ENCODE assay signal across 1 cellular context in the genomic region with DNA sequence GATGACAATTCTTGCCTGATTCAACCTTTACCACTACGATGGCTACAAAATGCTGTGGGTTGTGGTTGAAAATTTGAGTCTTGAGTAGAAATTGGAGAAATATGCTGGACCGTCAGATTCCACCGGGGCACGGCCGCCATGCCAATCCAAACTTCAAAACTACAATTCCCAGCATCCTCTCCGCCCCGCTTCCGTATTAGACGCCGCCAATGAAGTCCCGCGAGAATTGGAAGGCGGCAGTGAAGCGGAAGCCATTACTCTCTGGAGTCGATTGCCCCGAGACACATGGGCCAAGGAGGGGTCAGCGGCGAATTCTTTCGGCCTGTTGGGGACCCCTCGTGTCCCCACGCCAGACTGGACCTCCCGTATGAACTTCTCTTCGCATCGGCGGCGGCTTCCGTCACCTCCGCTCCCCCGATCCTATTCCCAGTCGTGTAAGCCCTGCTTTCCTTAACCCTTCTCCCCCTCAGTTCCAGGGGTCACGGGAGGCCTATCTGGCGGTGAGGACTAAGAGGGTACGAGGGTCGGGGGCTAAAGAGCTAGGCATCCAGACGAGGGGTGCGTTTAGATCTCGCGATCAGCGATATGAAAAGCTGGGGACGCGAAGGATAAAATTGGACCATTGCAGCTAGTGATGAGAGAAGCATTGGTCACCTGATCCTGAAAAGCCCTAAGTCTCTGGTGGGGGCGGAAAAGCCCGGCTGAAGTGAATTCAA.
A peak's percentile ranks its signal among the peaks of the same experiment; 100 is the strongest.
TF ChIP-seq lines count a peak whose summit lies in the region.

A gene (plus strand): TSS at position 239 of the 716 bp plus-strand sequence. CDS start 15,620 bp downstream, outside the sequence.

TF ChIP-seq in HepG2, 621 proteins besides CTCF, POLR2A, EP300 and RAD21 (continued from another document and continues in another):
- TF ChIP-seq, protein P1, sequence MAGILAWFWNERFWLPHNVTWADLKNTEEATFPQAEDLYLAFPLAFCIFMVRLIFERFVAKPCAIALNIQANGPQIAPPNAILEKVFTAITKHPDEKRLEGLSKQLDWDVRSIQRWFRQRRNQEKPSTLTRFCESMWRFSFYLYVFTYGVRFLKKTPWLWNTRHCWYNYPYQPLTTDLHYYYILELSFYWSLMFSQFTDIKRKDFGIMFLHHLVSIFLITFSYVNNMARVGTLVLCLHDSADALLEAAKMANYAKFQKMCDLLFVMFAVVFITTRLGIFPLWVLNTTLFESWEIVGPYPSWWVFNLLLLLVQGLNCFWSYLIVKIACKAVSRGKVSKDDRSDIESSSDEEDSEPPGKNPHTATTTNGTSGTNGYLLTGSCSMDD (CRISPR knock-in tag; IDR thresholded peaks at IDR 0.05) = no peak
- TF ChIP-seq SRY (CRISPR knock-in tag; IDR thresholded peaks at IDR 0.05) (no peak), GATAD2A (CRISPR knock-in tag; IDR thresholded peaks at IDR 0.05) (no peak), ZNF839 (CRISPR knock-in tag; IDR thresholded peaks at IDR 0.05; ENCODE audit: borderline replicate concordance) (peak; percentile 80; the same call in 1 of the 2 replicates), SMAD1 (CRISPR knock-in tag; IDR thresholded peaks at IDR 0.05; ENCODE audit: borderline replicate concordance, low read depth) (0 out of 2 replicates have a peak, but pooled peaks have one; percentile 59), RAD51 (IDR thresholded peaks at IDR 0.05; ENCODE audit: borderline replicate concordance) (0 out of 2 replicates have a peak, but pooled peaks have one; percentile 15), ZFP90 (CRISPR knock-in tag; IDR thresholded peaks at IDR 0.05; ENCODE audit: borderline replicate concordance) (peak; percentile 78; the same call in 1 of the 2 replicates), ZNF577 (CRISPR knock-in tag; IDR thresholded peaks at IDR 0.05; ENCODE audit: borderline replicate concordance, low read depth) (no peak), CHD4 (IDR thresholded peaks at IDR 0.05; ENCODE audit: borderline replicate concordance, low read length) (no peak), ZNF263 (CRISPR knock-in tag; IDR thresholded peaks at IDR 0.05) (no peak), CBFB (CRISPR knock-in tag; IDR thresholded peaks at IDR 0.05) (no peak), TBX2 (CRISPR knock-in tag; IDR thresholded peaks at IDR 0.05; ENCODE audit: borderline replicate concordance) (peak; percentile 75), RNF2 (conservative IDR thresholded peaks at IDR 0.05; ENCODE audit: low read depth) (no peak), NFKB2 (CRISPR knock-in tag; IDR thresholded peaks at IDR 0.05; ENCODE audit: borderline replicate concordance) (peak; percentile 82; the same call in 1 of the 2 replicates), ZNF30 (CRISPR knock-in tag; IDR thresholded peaks at IDR 0.05) (no peak), GPN1 (CRISPR knock-in tag; IDR thresholded peaks at IDR 0.05; ENCODE audit: borderline replicate concordance) (no peak), FOSL2 (CRISPR knock-in tag; IDR thresholded peaks at IDR 0.05) (no peak), KLF6 (CRISPR knock-in tag; IDR thresholded peaks at IDR 0.05) (peak; percentile 45; the same call in 1 of the 2 replicates), ZNF460 (CRISPR knock-in tag; IDR thresholded peaks at IDR 0.05; ENCODE audit: borderline replicate concordance) (no peak), ZNF678 (CRISPR knock-in tag; IDR thresholded peaks at IDR 0.05) (no peak), SIN3A (IDR thresholded peaks at IDR 0.05; ENCODE audit: borderline replicate concordance, low read depth, low read length) (peak; percentile 93), ZMYM2 (CRISPR knock-in tag; IDR thresholded peaks at IDR 0.05) (no peak), MXD4 (CRISPR knock-in tag; IDR thresholded peaks at IDR 0.05) (no peak; the same call in 1 of the 2 replicates), ADNP (CRISPR knock-in tag; IDR thresholded peaks at IDR 0.05) (no peak), NRL (CRISPR knock-in tag; IDR thresholded peaks at IDR 0.05; ENCODE audit: borderline replicate concordance) (0 out of 2 replicates have a peak, but pooled peaks have one; percentile 83), PITX1 (CRISPR knock-in tag; IDR thresholded peaks at IDR 0.05) (peak; percentile 55; the same call in 1 of the 2 replicates), ZNF484 (CRISPR knock-in tag; IDR thresholded peaks at IDR 0.05; ENCODE audit: borderline replicate concordance, low read depth) (no peak), SPEN (CRISPR knock-in tag; IDR thresholded peaks at IDR 0.05; ENCODE audit: low read depth) (peak; percentile 49; the same call in 1 of the 2 replicates), ZNF34 (CRISPR knock-in tag; IDR thresholded peaks at IDR 0.05; ENCODE audit: borderline replicate concordance) (no peak), TBX3 (IDR thresholded peaks at IDR 0.05; ENCODE audit: borderline replicate concordance) (no peak), ZFP36L1 (CRISPR knock-in tag; IDR thresholded peaks at IDR 0.05) (no peak), ERF (CRISPR knock-in tag; IDR thresholded peaks at IDR 0.05) (peak; percentile 78), FOXA1 (IDR thresholded peaks at IDR 0.05) (no peak), FOXA1 (CRISPR knock-in tag; IDR thresholded peaks at IDR 0.05) (no peak), ZFY (CRISPR knock-in tag; IDR thresholded peaks at IDR 0.05) (peak; percentile 89), ZNF282 (IDR thresholded peaks at IDR 0.05; ENCODE audit: partially characterized antibody) (no peak), SALL2 (CRISPR knock-in tag; IDR thresholded peaks at IDR 0.05) (peak; percentile 86; the same call in 1 of the 2 replicates), JUN (CRISPR knock-in tag; IDR thresholded peaks at IDR 0.05) (no peak), ZNF879 (CRISPR knock-in tag; IDR thresholded peaks at IDR 0.05) (peak; percentile 67; the same call in 1 of the 2 replicates), SP1 (IDR thresholded peaks at IDR 0.05) (no peak), SP1 (CRISPR knock-in tag; IDR thresholded peaks at IDR 0.05) (no peak)
- TF ChIP-seq, protein P2, sequence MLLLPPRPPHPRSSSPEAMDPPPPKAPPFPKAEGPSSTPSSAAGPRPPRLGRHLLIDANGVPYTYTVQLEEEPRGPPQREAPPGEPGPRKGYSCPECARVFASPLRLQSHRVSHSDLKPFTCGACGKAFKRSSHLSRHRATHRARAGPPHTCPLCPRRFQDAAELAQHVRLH (CRISPR knock-in tag; IDR thresholded peaks at IDR 0.05; ENCODE audit: borderline replicate concordance, low read depth) = peak; percentile 82; the same call in 1 of the 2 replicates
- TF ChIP-seq, protein P3, sequence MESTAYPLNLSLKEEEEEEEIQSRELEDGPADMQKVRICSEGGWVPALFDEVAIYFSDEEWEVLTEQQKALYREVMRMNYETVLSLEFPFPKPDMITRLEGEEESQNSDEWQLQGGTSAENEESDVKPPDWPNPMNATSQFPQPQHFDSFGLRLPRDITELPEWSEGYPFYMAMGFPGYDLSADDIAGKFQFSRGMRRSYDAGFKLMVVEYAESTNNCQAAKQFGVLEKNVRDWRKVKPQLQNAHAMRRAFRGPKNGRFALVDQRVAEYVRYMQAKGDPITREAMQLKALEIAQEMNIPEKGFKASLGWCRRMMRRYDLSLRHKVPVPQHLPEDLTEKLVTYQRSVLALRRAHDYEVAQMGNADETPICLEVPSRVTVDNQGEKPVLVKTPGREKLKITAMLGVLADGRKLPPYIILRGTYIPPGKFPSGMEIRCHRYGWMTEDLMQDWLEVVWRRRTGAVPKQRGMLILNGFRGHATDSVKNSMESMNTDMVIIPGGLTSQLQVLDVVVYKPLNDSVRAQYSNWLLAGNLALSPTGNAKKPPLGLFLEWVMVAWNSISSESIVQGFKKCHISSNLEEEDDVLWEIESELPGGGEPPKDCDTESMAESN (CRISPR knock-in tag; conservative IDR thresholded peaks at IDR 0.05) = peak; percentile 70; the same call in 1 of the 2 replicates
- TF ChIP-seq, protein P4, sequence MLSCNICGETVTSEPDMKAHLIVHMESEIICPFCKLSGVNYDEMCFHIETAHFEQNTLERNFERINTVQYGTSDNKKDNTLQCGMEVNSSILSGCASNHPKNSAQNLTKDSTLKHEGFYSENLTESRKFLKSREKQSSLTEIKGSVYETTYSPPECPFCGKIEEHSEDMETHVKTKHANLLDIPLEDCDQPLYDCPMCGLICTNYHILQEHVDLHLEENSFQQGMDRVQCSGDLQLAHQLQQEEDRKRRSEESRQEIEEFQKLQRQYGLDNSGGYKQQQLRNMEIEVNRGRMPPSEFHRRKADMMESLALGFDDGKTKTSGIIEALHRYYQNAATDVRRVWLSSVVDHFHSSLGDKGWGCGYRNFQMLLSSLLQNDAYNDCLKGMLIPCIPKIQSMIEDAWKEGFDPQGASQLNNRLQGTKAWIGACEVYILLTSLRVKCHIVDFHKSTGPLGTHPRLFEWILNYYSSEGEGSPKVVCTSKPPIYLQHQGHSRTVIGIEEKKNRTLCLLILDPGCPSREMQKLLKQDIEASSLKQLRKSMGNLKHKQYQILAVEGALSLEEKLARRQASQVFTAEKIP (CRISPR knock-in tag; IDR thresholded peaks at IDR 0.05; ENCODE audit: borderline replicate concordance) = no peak
- TF ChIP-seq, protein P5, sequence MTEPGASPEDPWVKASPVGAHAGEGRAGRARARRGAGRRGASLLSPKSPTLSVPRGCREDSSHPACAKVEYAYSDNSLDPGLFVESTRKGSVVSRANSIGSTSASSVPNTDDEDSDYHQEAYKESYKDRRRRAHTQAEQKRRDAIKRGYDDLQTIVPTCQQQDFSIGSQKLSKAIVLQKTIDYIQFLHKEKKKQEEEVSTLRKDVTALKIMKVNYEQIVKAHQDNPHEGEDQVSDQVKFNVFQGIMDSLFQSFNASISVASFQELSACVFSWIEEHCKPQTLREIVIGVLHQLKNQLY (CRISPR knock-in tag; IDR thresholded peaks at IDR 0.05) = 0 out of 2 replicates have a peak, but pooled peaks have one; percentile 13
- TF ChIP-seq, protein P6, sequence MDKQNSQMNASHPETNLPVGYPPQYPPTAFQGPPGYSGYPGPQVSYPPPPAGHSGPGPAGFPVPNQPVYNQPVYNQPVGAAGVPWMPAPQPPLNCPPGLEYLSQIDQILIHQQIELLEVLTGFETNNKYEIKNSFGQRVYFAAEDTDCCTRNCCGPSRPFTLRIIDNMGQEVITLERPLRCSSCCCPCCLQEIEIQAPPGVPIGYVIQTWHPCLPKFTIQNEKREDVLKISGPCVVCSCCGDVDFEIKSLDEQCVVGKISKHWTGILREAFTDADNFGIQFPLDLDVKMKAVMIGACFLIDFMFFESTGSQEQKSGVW (CRISPR knock-in tag; IDR thresholded peaks at IDR 0.05; ENCODE audit: borderline replicate concordance) = 0 out of 2 replicates have a peak, but pooled peaks have one; percentile 68
- TF ChIP-seq, protein P7, sequence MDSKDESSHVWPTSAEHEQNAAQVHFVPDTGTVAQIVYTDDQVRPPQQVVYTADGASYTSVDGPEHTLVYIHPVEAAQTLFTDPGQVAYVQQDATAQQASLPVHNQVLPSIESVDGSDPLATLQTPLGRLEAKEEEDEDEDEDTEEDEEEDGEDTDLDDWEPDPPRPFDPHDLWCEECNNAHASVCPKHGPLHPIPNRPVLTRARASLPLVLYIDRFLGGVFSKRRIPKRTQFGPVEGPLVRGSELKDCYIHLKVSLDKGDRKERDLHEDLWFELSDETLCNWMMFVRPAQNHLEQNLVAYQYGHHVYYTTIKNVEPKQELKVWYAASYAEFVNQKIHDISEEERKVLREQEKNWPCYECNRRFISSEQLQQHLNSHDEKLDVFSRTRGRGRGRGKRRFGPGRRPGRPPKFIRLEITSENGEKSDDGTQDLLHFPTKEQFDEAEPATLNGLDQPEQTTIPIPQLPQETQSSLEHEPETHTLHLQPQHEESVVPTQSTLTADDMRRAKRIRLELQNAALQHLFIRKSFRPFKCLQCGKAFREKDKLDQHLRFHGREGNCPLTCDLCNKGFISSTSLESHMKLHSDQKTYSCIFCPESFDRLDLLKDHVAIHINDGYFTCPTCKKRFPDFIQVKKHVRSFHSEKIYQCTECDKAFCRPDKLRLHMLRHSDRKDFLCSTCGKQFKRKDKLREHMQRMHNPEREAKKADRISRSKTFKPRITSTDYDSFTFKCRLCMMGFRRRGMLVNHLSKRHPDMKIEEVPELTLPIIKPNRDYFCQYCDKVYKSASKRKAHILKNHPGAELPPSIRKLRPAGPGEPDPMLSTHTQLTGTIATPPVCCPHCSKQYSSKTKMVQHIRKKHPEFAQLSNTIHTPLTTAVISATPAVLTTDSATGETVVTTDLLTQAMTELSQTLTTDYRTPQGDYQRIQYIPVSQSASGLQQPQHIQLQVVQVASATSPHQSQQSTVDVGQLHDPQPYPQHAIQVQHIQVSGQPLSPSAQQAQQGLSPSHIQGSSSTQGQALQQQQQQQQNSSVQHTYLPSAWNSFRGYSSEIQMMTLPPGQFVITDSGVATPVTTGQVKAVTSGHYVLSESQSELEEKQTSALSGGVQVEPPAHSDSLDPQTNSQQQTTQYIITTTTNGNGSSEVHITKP (CRISPR knock-in tag; IDR thresholded peaks at IDR 0.05; ENCODE audit: low read depth) = peak; percentile 82
- TF ChIP-seq, protein P8, sequence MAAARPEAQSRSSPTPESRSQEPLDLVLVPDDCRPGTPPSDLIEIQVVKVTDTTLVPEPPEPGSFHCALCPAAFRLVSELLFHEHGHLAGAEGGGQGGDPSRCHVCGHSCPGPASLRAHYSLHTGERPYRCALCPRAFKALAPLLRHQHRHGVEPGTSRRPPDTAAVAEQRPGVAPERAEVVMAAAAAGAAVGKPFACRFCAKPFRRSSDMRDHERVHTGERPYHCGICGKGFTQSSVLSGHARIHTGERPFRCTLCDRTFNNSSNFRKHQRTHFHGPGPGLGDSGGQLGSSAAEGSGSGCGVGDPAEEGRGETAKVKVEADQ (CRISPR knock-in tag; IDR thresholded peaks at IDR 0.05; ENCODE audit: borderline replicate concordance) = peak; percentile 76; the same call in 1 of the 2 replicates
- TF ChIP-seq, protein P9, sequence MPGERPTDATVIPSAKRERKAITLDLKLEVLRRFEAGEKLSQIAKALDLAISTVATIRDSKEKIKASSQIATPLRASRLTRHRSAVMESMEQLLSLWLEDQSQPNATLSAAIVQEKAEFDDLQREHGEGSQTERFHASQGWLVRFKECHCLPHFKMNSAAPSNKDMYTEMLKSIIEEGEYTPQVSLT (CRISPR knock-in tag; IDR thresholded peaks at IDR 0.05; ENCODE audit: borderline replicate concordance, low read depth) = no peak
- TF ChIP-seq, protein P10, sequence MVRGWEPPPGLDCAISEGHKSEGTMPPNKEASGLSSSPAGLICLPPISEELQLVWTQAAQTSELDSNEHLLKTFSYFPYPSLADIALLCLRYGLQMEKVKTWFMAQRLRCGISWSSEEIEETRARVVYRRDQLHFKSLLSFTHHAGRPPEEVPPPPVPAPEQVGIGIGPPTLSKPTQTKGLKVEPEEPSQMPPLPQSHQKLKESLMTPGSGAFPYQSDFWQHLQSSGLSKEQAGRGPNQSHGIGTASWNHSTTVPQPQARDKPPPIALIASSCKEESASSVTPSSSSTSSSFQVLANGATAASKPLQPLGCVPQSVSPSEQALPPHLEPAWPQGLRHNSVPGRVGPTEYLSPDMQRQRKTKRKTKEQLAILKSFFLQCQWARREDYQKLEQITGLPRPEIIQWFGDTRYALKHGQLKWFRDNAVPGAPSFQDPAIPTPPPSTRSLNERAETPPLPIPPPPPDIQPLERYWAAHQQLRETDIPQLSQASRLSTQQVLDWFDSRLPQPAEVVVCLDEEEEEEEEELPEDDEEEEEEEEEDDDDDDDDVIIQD (CRISPR knock-in tag; IDR thresholded peaks at IDR 0.05; ENCODE audit: low read depth) = peak; percentile 23; the same call in 1 of the 2 replicates
